In the genomic region with DNA sequence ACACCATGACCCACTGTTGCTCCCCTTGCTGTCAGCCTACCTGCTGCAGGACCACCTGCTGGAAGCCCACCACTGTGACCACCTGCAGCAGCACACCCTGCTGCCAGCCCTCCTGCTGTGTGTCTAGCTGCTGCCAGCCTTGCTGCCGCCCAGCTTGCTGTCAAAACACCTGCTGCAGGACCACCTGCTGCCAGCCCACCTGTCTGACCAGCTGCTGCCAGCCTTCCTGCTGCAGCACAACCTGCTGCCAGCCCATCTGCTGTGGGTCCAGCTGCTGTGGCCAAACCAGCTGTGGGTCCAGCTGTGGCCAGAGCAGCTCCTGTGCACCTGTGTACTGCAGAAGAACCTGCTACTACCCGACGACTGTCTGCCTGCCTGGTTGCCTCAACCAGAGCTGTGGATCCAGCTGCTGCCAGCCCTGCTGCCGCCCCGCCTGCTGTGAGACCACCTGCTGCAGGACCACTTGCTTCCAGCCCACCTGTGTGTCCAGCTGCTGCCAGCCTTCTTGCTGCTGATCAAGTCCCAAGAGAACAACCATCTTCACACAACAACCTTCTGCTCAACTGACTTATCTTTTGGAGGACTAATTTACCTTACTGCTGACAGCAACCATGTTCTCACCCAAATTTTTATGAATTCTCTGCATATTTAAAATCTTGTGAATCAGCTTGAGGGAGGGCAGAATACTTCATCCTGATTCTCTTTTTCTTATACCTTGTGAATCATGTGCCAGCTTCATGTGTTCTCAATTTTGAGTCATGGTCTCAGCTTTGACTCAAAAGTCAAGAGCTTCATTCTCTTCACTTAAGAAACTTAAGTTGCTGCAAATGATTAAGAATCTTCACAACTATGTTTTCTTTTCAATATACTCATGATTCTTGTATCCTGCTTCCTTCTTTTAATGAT, we compare ENCODE assay signal across 14 cellular contexts. TPM values are rescaled to one million over a fixed set of nuclear protein-coding genes. Genes with fewer than 3 reads are reported as not detected.
A peak's percentile ranks its signal among the peaks of the same experiment; 100 is the strongest.
DNase-seq lines count a peak whose midpoint lies in the region; FAIRE-seq and TF ChIP-seq lines count a peak whose summit lies in the region.
"Not testable (repeated sequence)": the region's sequence is repeated elsewhere in the genome, so short reads cannot be mapped to it uniquely, and the experiment has no call there.
"Had no signal": no experiment of that assay in that cellular context is flagged by ENCODE, and none has a peak within 500 bp of the region (broad histone marks: within the 10 kb centered on the region; RNA-seq: fewer than 3 reads in every experiment).

A gene (plus strand): TSS at position 4 of the 906 bp plus-strand sequence.

- H3K4me1 ChIP-seq in adipocyte (ENCODE audit: control insufficient read depth, insufficient read depth, low read length) = peaks cover 23% of the 10 kb centered on the region
- H3K4me1 ChIP-seq in hepatocyte (ENCODE audit: insufficient read depth); osteoblast (ENCODE audit: insufficient read depth, low read length): not testable (repeated sequence)

- not testable (repeated sequence) for H3K79me2 ChIP-seq in hepatocyte; osteoblast (ENCODE audit: insufficient read depth, low read length)

- H3K4me3 ChIP-seq in adipocyte (ENCODE audit: low read length); fibroblast of mammary gland (ENCODE audit: control insufficient read depth, low read depth, low read length); hepatocyte; osteoblast (ENCODE audit: insufficient read depth, low read length): not testable (repeated sequence)

- not testable (repeated sequence) for H3K9me2 ChIP-seq in hepatocyte (replicated peaks; ENCODE audit: insufficient read depth)

- H3K9me3 ChIP-seq in adipocyte (ENCODE audit: control insufficient read depth, low read length); hepatocyte (ENCODE audit: low read depth); osteoblast (ENCODE audit: low read depth, low read length): not testable (repeated sequence)

- H3K9ac ChIP-seq in adipocyte (ENCODE audit: low read length) = not testable (repeated sequence)

- peak; percentile 42 for FAIRE-seq in GM19239 (lab: Jason Lieb, UNC)

- H2AFZ ChIP-seq in hepatocyte; osteoblast (ENCODE audit: low read length): not testable (repeated sequence)

- H3K4me2 ChIP-seq in hepatocyte; osteoblast (ENCODE audit: insufficient read depth, low read length): not testable (repeated sequence)

- H3K36me3 ChIP-seq in adipocyte (ENCODE audit: control insufficient read depth, insufficient read depth, low read length, severe bottlenecking); hepatocyte (replicated peaks; ENCODE audit: insufficient read depth, low read depth); osteoblast (ENCODE audit: insufficient read depth, low read length): not testable (repeated sequence)

- H3K27me3 ChIP-seq in adipocyte (replicated peaks; ENCODE audit: control insufficient read depth, insufficient read depth, low read length); osteoblast (ENCODE audit: insufficient read depth, low read length): not testable (repeated sequence)
- H3K27me3 ChIP-seq in hepatocyte = peaks cover 34% of the 10 kb centered on the region

- WGBS in hepatocyte (ENCODE audit: low lambda C conversion rate, missing lambda C conversion rate) = 72% methylated on average over 5 of the region's 5 CpGs

- not testable (repeated sequence) for TF ChIP-seq CTCF in fibroblast of mammary gland (conservative IDR thresholded peaks at IDR 0.05; ENCODE audit: control insufficient read depth, insufficient read depth, low read depth, low read length); hepatocyte (IDR thresholded peaks at IDR 0.05; ENCODE audit: poor library complexity); osteoblast (IDR thresholded peaks at IDR 0.05; ENCODE audit: extremely low read depth, low read depth, low read length)

- not testable (repeated sequence) for H4K20me1 ChIP-seq in hepatocyte (ENCODE audit: insufficient read depth, poor library complexity, severe bottlenecking); osteoblast (ENCODE audit: insufficient read depth, low read length)

- peak; percentile 1 for DNase-seq in AG08395 (ENCODE audit: low spot score)
- peak; percentile 32 for DNase-seq in EL
- not testable (repeated sequence) for DNase-seq in GM19239 (ENCODE audit: insufficient read length, low spot score)
- peak; percentile 20 for DNase-seq in NCI-H748 (lab: John Stamatoyannopoulos, UW; ENCODE audit: unreplicated experiment)
- DNase-seq in adipocyte (ENCODE audit: low read depth) = peak; percentile 43
- DNase-seq in fibroblast of mammary gland (ENCODE audit: low read depth) = peak; percentile 36
- peak; percentile 0 for DNase-seq in hepatocyte (ENCODE audit: low spot score)
- DNase-seq in osteoblast (ENCODE audit: insufficient read length, low spot score, missing footprints) = peak; percentile 60

- not testable (repeated sequence) for H3K27ac ChIP-seq in hepatocyte; osteoblast (ENCODE audit: low read depth, low read length)

RNA-seq across cellular contexts. Expression of the gene that starts here (rescaled TPM):
- total RNA-seq in hepatocyte (not detected in 2 replicates), osteoblast (not detected in 2 replicates)
- polyA plus RNA-seq in hepatocyte = not detected in 2 replicates
- total RNA-seq: Caco-2; CD8-positive, alpha-beta T cell; G401; H4 had no signal
- polyA plus RNA-seq: BJ, CD14-positive monocyte had no signal

Comparison
In these comparisons a context has a peak if more than half of its experiments do, and no peak if none do; other contexts are left out.
1. Peak in DNase-seq in hepatocyte; RNA of the gene not detected or under 1 TPM.
2. Peak in DNase-seq in osteoblast; RNA of the gene not detected or under 1 TPM.